ENCODE assay signal across 19 cellular contexts in genomic region chr17:4856271-4856936, GRCh38. TPM values are rescaled to one million over a fixed set of nuclear protein-coding genes. Genes with fewer than 3 reads are reported as not detected.
A peak's percentile ranks its signal among the peaks of the same experiment; 100 is the strongest.
DNase-seq lines count a peak whose midpoint lies in the region; ATAC-seq, FAIRE-seq and TF ChIP-seq lines count a peak whose summit lies in the region.
"Had no signal": no experiment of that assay in that cellular context is flagged by ENCODE, and none has a peak within 500 bp of the region (broad histone marks: within the 10 kb centered on the region; RNA-seq: fewer than 3 reads in every experiment).

No MANE protein-coding gene starts in this region.

- H2BK12ac ChIP-seq in H9 (ENCODE audit: insufficient read length, low read depth, low read length), result no peak overlapping the region

- H3K27ac ChIP-seq in H9 (ENCODE audit: insufficient read length, low read depth, low read length) (no peak overlapping the region), angular gyrus (ENCODE audit: low read depth, low read length) (peak overlapping the region; percentile 93), kidney (ENCODE audit: low read depth in 2 of 2, low read length in 2 of 2) (no peak overlapping the region), gastrocnemius medialis (peak overlapping the region in 3 of 4 donors; percentile 31 to 46 (median 41))

- H3K9me3 ChIP-seq in H9 (ENCODE audit: control insufficient read depth, low read depth, low read length) (no peaks in the 10 kb centered on the region), kidney (ENCODE audit: control insufficient read depth in 1 of 2, low read length in 2 of 2) (no peaks in the 10 kb centered on the region), gastrocnemius medialis (no peaks in the 10 kb centered on the region)

- 97% methylated on average over 3 of the region's 17 CpGs for WGBS in H9 (ENCODE audit: extremely low coverage, insufficient read length, low lambda C conversion rate)

- H3K4me1 Mint-ChIP-seq in H9, result peaks cover 66 to 68% of the 10 kb centered on the region in 2 experiments

- no peak overlapping the region for H3T11ph ChIP-seq in H9 (ENCODE audit: low read length)

- H2BK20ac ChIP-seq in H9 (ENCODE audit: low read depth, low read length, poor library complexity, severe bottlenecking), result no peak overlapping the region

- no peak overlapping the region for H2AFZ ChIP-seq in H9 (ENCODE audit: low read length)

- no peak overlapping the region for H3K4ac ChIP-seq in H9 (ENCODE audit: low read depth, low read length)

- no peaks in the 10 kb centered on the region for H3K27me3 Mint-ChIP-seq in H9 (ENCODE audit: low read depth)
- H3K27me3 Mint-ChIP-seq: central memory CD8-positive, alpha-beta T cell; effector memory CD8-positive, alpha-beta T cell had no signal

- H2BK5ac ChIP-seq in H9 (ENCODE audit: insufficient read length, low read length), result no peak overlapping the region

- H3K27ac Mint-ChIP-seq in H9, result peak overlapping the region; percentile 15 to 77 (median 54); a peak in 6 of 7 replicates
- H3K27ac Mint-ChIP-seq: T-helper 1 cell treated with Interleukin-12 subunit alpha and Interleukin-12 subunit beta and Interleukin-4 antibody, amounts not matched to agents 30 μg/mL and 1 μg/mL, for 36 hours had no signal

- no peak overlapping the region for H3K23ac ChIP-seq in H9 (ENCODE audit: insufficient read length, low read depth, low read length)

- no peak overlapping the region for H2BK15ac ChIP-seq in H9 (ENCODE audit: low read depth, low read length)

- no peak overlapping the region for H4K8ac ChIP-seq in H9 (replicated peaks; ENCODE audit: insufficient read length, low read depth, low read length)

- H3K36me3 ChIP-seq in kidney (ENCODE audit: control insufficient read depth in 1 of 2, insufficient read depth in 2 of 2, low read length in 2 of 2) (peaks cover 0 to 4% of the 10 kb centered on the region in 2 donors), gastrocnemius medialis (no peaks in the 10 kb centered on the region)

- no peaks in the 10 kb centered on the region for H3K23me2 ChIP-seq in H9 (ENCODE audit: insufficient read length, low read depth, low read length, poor library complexity, severe bottlenecking)

- H4K20me1 ChIP-seq in H9 (ENCODE audit: control insufficient read depth, insufficient read depth, insufficient read length), result no peaks in the 10 kb centered on the region

- H4K5ac ChIP-seq in H9 (ENCODE audit: insufficient read length, low read depth, low read length), result no peak overlapping the region

- DNase-seq in H9, result no peak
- peak; percentile 56 for DNase-seq in kidney
- no peak for DNase-seq in gastrocnemius medialis
- no peak for DNase-seq in activated CD4-positive, alpha-beta T cell treated with anti-CD3 and anti-CD28 coated beads for 1 hour
- DNase-seq in NCI-H1930 (lab: John Stamatoyannopoulos, UW), result no peak
- DNase-seq in HCEC 1CT, result no peak
- DNase-seq in GF-D8 (lab: John Stamatoyannopoulos, UW), result no peak
- DNase-seq: activated CD4-positive, CD25-positive, alpha-beta regulatory T cell; effector memory CD8-positive, alpha-beta T cell; Kasumi-1; natural killer cell; NCI-H2227 treated with DMSO at 0.1 percent for 48 hours; NK-92 treated with Interleukin-12 subunit alpha and Interleukin-12 subunit beta, amount 100 ng/mL, for 24 hours; SHP77; stimulated activated naive CD8-positive, alpha-beta T cell treated with anti-CD3 and anti-CD28 coated beads, Interleukin-15, Interleukin-2, amounts not matched to agents 100 U/mL and 50 U/mL, for 24 hours had no signal

- no peak overlapping the region for H3K18ac ChIP-seq in H9 (ENCODE audit: insufficient read length, low read depth, low read length)

- H4K91ac ChIP-seq in H9 (ENCODE audit: insufficient read length, low read depth, low read length), result no peak overlapping the region

- in situ Hi-C loops in gastrocnemius medialis (cut with MboI; ENCODE audit: low sequenced_read_pairs in 4 of 4), result no loop called here

- H3K9ac ChIP-seq in H9 (ENCODE audit: extremely low read depth, insufficient read length, low read length) (no peak overlapping the region), kidney (ENCODE audit: low read length in 2 of 2) (no peak overlapping the region)

- H2BK120ac ChIP-seq in H9 (ENCODE audit: low read depth, low read length, poor library complexity, severe bottlenecking), result no peak overlapping the region

- no peak for ATAC-seq in gastrocnemius medialis
- ATAC-seq: effector memory CD8-positive, alpha-beta T cell; natural killer cell; stimulated activated naive CD8-positive, alpha-beta T cell treated with anti-CD3 and anti-CD28 coated beads, Interleukin-15, Interleukin-2, amounts not matched to agents 100 U/mL and 50 U/mL, for 24 hours had no signal

- H3K4me3 ChIP-seq in kidney (ENCODE audit: low read length in 2 of 2) (no peak overlapping the region), gastrocnemius medialis (no peak overlapping the region)

- no peak overlapping the region for H3K56ac ChIP-seq in H9 (ENCODE audit: insufficient read length, low read depth, low read length)

- no peaks in the 10 kb centered on the region for H3K79me1 ChIP-seq in H9 (ENCODE audit: insufficient read depth, low read depth, low read length, poor library complexity, severe bottlenecking)

- no peak for TF ChIP-seq POLR2A in gastrocnemius medialis (IDR thresholded peaks at IDR 0.05)

- H3K4me1 ChIP-seq in H9 (ENCODE audit: insufficient read depth, low read length) (peaks cover 21% of the 10 kb centered on the region; the same call in 1 of the 2 replicates), kidney (ENCODE audit: control insufficient read depth in 1 of 2, insufficient read depth in 1 of 2, low read depth in 1 of 2, low read length in 2 of 2) (peaks cover 4 to 13% of the 10 kb centered on the region in 2 donors), gastrocnemius medialis (peaks cover 18 to 25% of the 10 kb centered on the region in 2 donors)

- no peak overlapping the region for H2AK5ac ChIP-seq in H9 (ENCODE audit: insufficient read length, low read length)

- FAIRE-seq in kidney (lab: Jason Lieb, UNC), result no peak
- FAIRE-seq: GM18507 had no signal

- no peak overlapping the region for H3K14ac ChIP-seq in H9 (ENCODE audit: insufficient read depth, low read length)

- H3K79me2 ChIP-seq in H9 (ENCODE audit: insufficient read depth, low read length), result no peaks in the 10 kb centered on the region

- TF ChIP-seq CTCF in H9 (conservative IDR thresholded peaks at IDR 0.05) (no peak), kidney (IDR thresholded peaks at IDR 0.05; ENCODE audit: borderline replicate concordance, extremely low read depth, insufficient read depth) (no peak), gastrocnemius medialis (IDR thresholded peaks at IDR 0.05 in 4 of 5, conservative IDR thresholded peaks at IDR 0.05 in 1 of 5) (no peak)

- H3K27me3 ChIP-seq in H9 (ENCODE audit: insufficient read depth, low read length) (no peaks in the 10 kb centered on the region; the same call in 1 of the 2 replicates), gastrocnemius medialis (no peaks in the 10 kb centered on the region)

- intact Hi-C loops in kidney (cut with DNase I) (no loop called here), gastrocnemius medialis (cut with DNase I; ENCODE audit: low total_unique reads) (no loop called here)

- H3K4me2 ChIP-seq in H9 (ENCODE audit: insufficient read depth, insufficient read length, low read length), result no peak overlapping the region

- peak overlapping the region in 1 of 2 experiments; percentile 3; a peak in 2 of 5 replicates for H3K4me3 Mint-ChIP-seq in H9
- H3K4me3 Mint-ChIP-seq: central memory CD8-positive, alpha-beta T cell; natural killer cell; T-helper 1 cell treated with Interleukin-12 subunit alpha and Interleukin-12 subunit beta and Interleukin-4 antibody, amounts not matched to agents 30 μg/mL and 1 μg/mL, for 36 hours had no signal

- peaks cover 0 to 17% (median 5%) of the 10 kb centered on the region in 3 experiments; a peak in 4 of 7 replicates for H3K36me3 Mint-ChIP-seq in H9 (ENCODE audit: insufficient read depth in 1 of 3, low read depth in 3 of 3)
- H3K36me3 Mint-ChIP-seq: natural killer cell had no signal

- H3K9me3 Mint-ChIP-seq in H9, result no peaks in the 10 kb centered on the region

RNA-seq across cellular contexts. Expression of gene MINK1, which starts 23.3 kb away (rescaled TPM):
- total RNA-seq in H9 (2021), result 64.3 and 68.8 TPM in 2 replicates
- total RNA-seq in kidney, result 118 TPM
- 21.2 TPM for polyA plus RNA-seq in kidney (ENCODE audit: insufficient read depth, low read depth, low replicate concordance)
- total RNA-seq in gastrocnemius medialis, result 10 to 100 TPM; 11.7 to 20.2 (median 15.3) TPM

RNA-seq across cellular contexts. Expression of gene C17orf107, which starts 42.9 kb away (rescaled TPM):
- total RNA-seq in H9 (2021) (4.0 and 4.4 TPM in 2 replicates), kidney (4.4 TPM), gastrocnemius medialis (under 1 TPM in 2 of 4 donors, not detected in 2; 0.10 to 0.33 TPM)
- polyA plus RNA-seq in kidney (ENCODE audit: insufficient read depth, low read depth, low replicate concordance), result 2.5 TPM

RNA-seq across cellular contexts. Expression of gene CHRNE, which starts 46.5 kb away (rescaled TPM):
- 0.31 and 0.61 TPM in 2 replicates for total RNA-seq in H9 (2021)
- total RNA-seq in kidney, result 1.3 TPM
- 0.82 TPM for polyA plus RNA-seq in kidney (ENCODE audit: insufficient read depth, low read depth, low replicate concordance)
- total RNA-seq in gastrocnemius medialis, result 1 to 10 TPM in 1 of 4 donors, under 1 TPM in 2, not detected in 1; 0.33 to 1.9 (median 0.52) TPM

RNA-seq across cellular contexts. Expression of gene PLD2, which starts 49.5 kb away (rescaled TPM):
- total RNA-seq in H9 (2021), result 63.3 and 66.6 TPM in 2 replicates
- total RNA-seq in kidney, result 45.4 TPM
- polyA plus RNA-seq in kidney (ENCODE audit: insufficient read depth, low read depth, low replicate concordance), result 9.2 TPM
- 1 to 10 TPM; 2.8 to 5.8 (median 4.2) TPM for total RNA-seq in gastrocnemius medialis

Comparison
In these comparisons a context has a peak if more than half of its experiments do, and no peak if none do; other contexts are left out.
1. H3K27ac ChIP-seq: peak in angular gyrus (single experiment) and gastrocnemius medialis (3 of 4); none in H9 (single experiment) and kidney (0 of 2).